In the genomic region with DNA sequence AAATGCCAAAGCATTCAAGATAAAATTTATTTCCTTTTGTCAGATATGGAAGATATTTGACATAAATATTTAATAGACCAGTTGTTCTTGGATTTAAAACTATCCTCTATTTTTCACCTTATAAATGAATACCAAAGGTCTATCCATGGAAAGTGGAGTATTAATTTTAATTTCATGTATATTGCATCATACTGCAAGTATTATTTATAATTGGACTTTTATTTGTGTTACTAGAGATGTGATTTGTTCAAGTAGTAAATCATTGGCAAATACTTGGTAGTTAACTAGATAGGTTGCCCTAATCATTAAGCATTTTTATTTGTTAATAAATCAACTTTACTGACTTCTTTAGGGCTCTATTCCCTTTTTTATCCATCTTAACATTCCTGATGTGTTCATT, we compare ENCODE assay signal across 29 cellular contexts.
"Had no signal": no experiment of that assay in that cellular context is flagged by ENCODE, and none has a peak within 500 bp of the region (broad histone marks: within the 10 kb centered on the region; RNA-seq: fewer than 3 reads in every experiment).

No MANE protein-coding gene starts in this region.

- H3K27ac Mint-ChIP-seq: dendritic cell treated with granulocyte-macrophage colony-stimulating factor and Interleukin-4, amounts not matched to agents 40 ng/mL and 50 ng/mL, for 4 days; effector memory CD8-positive, alpha-beta T cell; endodermal cell had no signal

- H3K9me3 ChIP-seq: colonic mucosa, esophagus muscularis mucosa, esophagus squamous epithelium, gastrocnemius medialis, gastroesophageal sphincter, heart right ventricle had no signal

- ATAC-seq: effector memory CD8-positive, alpha-beta T cell; esophagus mucosa; foreskin keratinocyte; gastrocnemius medialis; gastroesophageal sphincter; heart left ventricle; heart right ventricle had no signal

- H3K27ac ChIP-seq: colonic mucosa, coronary artery, dorsolateral prefrontal cortex, epithelial cell of prostate, esophagus muscularis mucosa, esophagus squamous epithelium, foreskin keratinocyte, gastrocnemius medialis, gastroesophageal sphincter, heart left ventricle, heart right ventricle, hepatocyte had no signal

- H3K27me3 Mint-ChIP-seq: dendritic cell treated with granulocyte-macrophage colony-stimulating factor and Interleukin-4, amounts not matched to agents 40 ng/mL and 50 ng/mL, for 4 days; effector memory CD8-positive, alpha-beta T cell had no signal

- H3K4me1 ChIP-seq: colonic mucosa, esophagus muscularis mucosa, esophagus squamous epithelium, foreskin keratinocyte, gastrocnemius medialis, gastroesophageal sphincter, heart left ventricle, heart right ventricle had no signal

- H3K79me2 ChIP-seq: hepatocyte had no signal

- H2AFZ ChIP-seq: hepatocyte had no signal

- DNase-seq: colonic mucosa; cortex of kidney; dermis blood vessel endothelial cell; dorsolateral prefrontal cortex; effector CD4-positive, alpha-beta T cell; effector CD8-positive, alpha-beta T cell; effector memory CD4-positive, alpha-beta T cell; effector memory CD8-positive, alpha-beta T cell; endodermal cell; erythroblast; esophagus squamous epithelium; foreskin fibroblast; foreskin keratinocyte; foreskin melanocyte; gastrocnemius medialis; glutamatergic neuron; head of caudate nucleus; heart left ventricle; heart right ventricle had no signal

- H3K4me2 ChIP-seq: hepatocyte had no signal

- H3K4me3 Mint-ChIP-seq: dendritic cell treated with granulocyte-macrophage colony-stimulating factor and Interleukin-4, amounts not matched to agents 40 ng/mL and 50 ng/mL, for 4 days; effector memory CD8-positive, alpha-beta T cell; endodermal cell had no signal

- H3K4me3 ChIP-seq: colonic mucosa, coronary artery, dorsolateral prefrontal cortex, esophagus muscularis mucosa, esophagus squamous epithelium, gastrocnemius medialis, gastroesophageal sphincter, heart left ventricle, heart right ventricle, hepatocyte had no signal

- H3K36me3 ChIP-seq: colonic mucosa, esophagus muscularis mucosa, esophagus squamous epithelium, gastrocnemius medialis, gastroesophageal sphincter, heart left ventricle, heart right ventricle had no signal

- FAIRE-seq: colon, endothelial cell of umbilical vein, frontal cortex had no signal

- H3K9me3 Mint-ChIP-seq: dendritic cell treated with granulocyte-macrophage colony-stimulating factor and Interleukin-4, amounts not matched to agents 40 ng/mL and 50 ng/mL, for 4 days had no signal

- H3K27me3 ChIP-seq: colonic mucosa, dorsolateral prefrontal cortex, esophagus muscularis mucosa, esophagus squamous epithelium, foreskin keratinocyte, gastrocnemius medialis, gastroesophageal sphincter, heart left ventricle, heart right ventricle, hepatocyte had no signal
